In genomic region chr3:93979850-93980677, GRCh38 we compare ENCODE assay signal across 1 cellular context.
TF ChIP-seq lines count a peak whose summit lies in the region.

TSS of gene ARL13B (plus strand) at chr3:93980155. CDS start at chr3:93980424, 269 bp downstream.

TF ChIP-seq in HEK293, 187 proteins besides CTCF, POLR2A, EP300 and RAD21 (continued from another document):
- TF ChIP-seq PATZ1 (tag by site-specific recombination; IDR thresholded peaks at IDR 0.05) (peak; percentile 70), ZNF792 (tag by site-specific recombination; IDR thresholded peaks at IDR 0.05) (no peak), ZNF654 (tag by site-specific recombination; IDR thresholded peaks at IDR 0.05; ENCODE audit: low read depth) (no peak), KLF1 (tag by site-specific recombination; IDR thresholded peaks at IDR 0.05) (0 out of 2 replicates have a peak, but pooled peaks have one; percentile 8), FEZF1 (tag by site-specific recombination; IDR thresholded peaks at IDR 0.05) (peak; percentile 52), ZNF362 (tag by site-specific recombination; IDR thresholded peaks at IDR 0.05) (no peak), ZNF366 (tag by site-specific recombination; conservative IDR thresholded peaks at IDR 0.05) (no peak; the same call in 1 of the 2 replicates), ZNF266 (tag by site-specific recombination; IDR thresholded peaks at IDR 0.05; ENCODE audit: low read depth) (no peak), ZNF692 (tag by site-specific recombination; IDR thresholded peaks at IDR 0.05) (0 out of 2 replicates have a peak, but pooled peaks have one; percentile 20), PRDM10 (tag by site-specific recombination; IDR thresholded peaks at IDR 0.05) (peak; percentile 96), ZNF596 (tag by site-specific recombination; IDR thresholded peaks at IDR 0.05) (no peak), ZBTB11 (tag by site-specific recombination; conservative IDR thresholded peaks at IDR 0.05; ENCODE audit: low read depth) (peak; percentile 57), ZNF175 (tag by site-specific recombination; IDR thresholded peaks at IDR 0.05) (no peak), ZNF600 (tag by site-specific recombination; IDR thresholded peaks at IDR 0.05) (peak; percentile 35; the same call in 1 of the 2 replicates), ZNF843 (tag by site-specific recombination; IDR thresholded peaks at IDR 0.05) (0 out of 2 replicates have a peak, but pooled peaks have one; percentile 22), ZNF830 (tag by site-specific recombination; IDR thresholded peaks at IDR 0.05; ENCODE audit: low read depth) (no peak), ZNF155 (tag by site-specific recombination; IDR thresholded peaks at IDR 0.05) (no peak), ZNF37A (tag by site-specific recombination; IDR thresholded peaks at IDR 0.05) (no peak), GLI4 (tag by site-specific recombination; IDR thresholded peaks at IDR 0.05) (no peak), ZNF202 (tag by site-specific recombination; IDR thresholded peaks at IDR 0.05; ENCODE audit: borderline replicate concordance) (no peak), ZSCAN30 (tag by site-specific recombination; IDR thresholded peaks at IDR 0.05) (0 out of 2 replicates have a peak, but pooled peaks have one; percentile 8), ZNF639 (tag by site-specific recombination; IDR thresholded peaks at IDR 0.05) (0 out of 2 replicates have a peak, but pooled peaks have one; percentile 20), PRDM4 (tag by site-specific recombination; IDR thresholded peaks at IDR 0.05) (no peak), ZNF10 (tag by site-specific recombination; IDR thresholded peaks at IDR 0.05) (no peak), ZNF114 (tag by site-specific recombination; IDR thresholded peaks at IDR 0.05) (no peak), IKZF3 (tag by site-specific recombination; IDR thresholded peaks at IDR 0.05) (peak; percentile 64; the same call in 1 of the 2 replicates), GLIS1 (tag by site-specific recombination; IDR thresholded peaks at IDR 0.05) (peak; percentile 43; the same call in 1 of the 2 replicates), ZNF157 (tag by site-specific recombination; IDR thresholded peaks at IDR 0.05) (no peak), ZNF292 (tag by site-specific recombination; IDR thresholded peaks at IDR 0.05; ENCODE audit: borderline replicate concordance, low read depth) (no peak), ZNF501 (tag by site-specific recombination; IDR thresholded peaks at IDR 0.05) (peak; percentile 76; the same call in 1 of the 2 replicates), SP3 (tag by site-specific recombination; IDR thresholded peaks at IDR 0.05) (peak; percentile 74), ZBTB26 (tag by site-specific recombination; optimal IDR thresholded peaks at IDR 0.05) (peak; percentile 45), ZEB2 (tag by site-specific recombination; IDR thresholded peaks at IDR 0.05) (0 out of 2 replicates have a peak, but pooled peaks have one; percentile 33), ZNF777 (tag by site-specific recombination; IDR thresholded peaks at IDR 0.05; ENCODE audit: borderline replicate concordance) (no peak), ZNF2 (tag by site-specific recombination; IDR thresholded peaks at IDR 0.05) (peak; percentile 82; the same call in 1 of the 2 replicates), ZBTB17 (tag by site-specific recombination; IDR thresholded peaks at IDR 0.05) (0 out of 2 replicates have a peak, but pooled peaks have one; percentile 46), ZBTB20 (tag by site-specific recombination; IDR thresholded peaks at IDR 0.05) (peak; percentile 67; the same call in 1 of the 2 replicates)
